Comparison of ENCODE assay signal across 8 cellular contexts in the genomic region with DNA sequence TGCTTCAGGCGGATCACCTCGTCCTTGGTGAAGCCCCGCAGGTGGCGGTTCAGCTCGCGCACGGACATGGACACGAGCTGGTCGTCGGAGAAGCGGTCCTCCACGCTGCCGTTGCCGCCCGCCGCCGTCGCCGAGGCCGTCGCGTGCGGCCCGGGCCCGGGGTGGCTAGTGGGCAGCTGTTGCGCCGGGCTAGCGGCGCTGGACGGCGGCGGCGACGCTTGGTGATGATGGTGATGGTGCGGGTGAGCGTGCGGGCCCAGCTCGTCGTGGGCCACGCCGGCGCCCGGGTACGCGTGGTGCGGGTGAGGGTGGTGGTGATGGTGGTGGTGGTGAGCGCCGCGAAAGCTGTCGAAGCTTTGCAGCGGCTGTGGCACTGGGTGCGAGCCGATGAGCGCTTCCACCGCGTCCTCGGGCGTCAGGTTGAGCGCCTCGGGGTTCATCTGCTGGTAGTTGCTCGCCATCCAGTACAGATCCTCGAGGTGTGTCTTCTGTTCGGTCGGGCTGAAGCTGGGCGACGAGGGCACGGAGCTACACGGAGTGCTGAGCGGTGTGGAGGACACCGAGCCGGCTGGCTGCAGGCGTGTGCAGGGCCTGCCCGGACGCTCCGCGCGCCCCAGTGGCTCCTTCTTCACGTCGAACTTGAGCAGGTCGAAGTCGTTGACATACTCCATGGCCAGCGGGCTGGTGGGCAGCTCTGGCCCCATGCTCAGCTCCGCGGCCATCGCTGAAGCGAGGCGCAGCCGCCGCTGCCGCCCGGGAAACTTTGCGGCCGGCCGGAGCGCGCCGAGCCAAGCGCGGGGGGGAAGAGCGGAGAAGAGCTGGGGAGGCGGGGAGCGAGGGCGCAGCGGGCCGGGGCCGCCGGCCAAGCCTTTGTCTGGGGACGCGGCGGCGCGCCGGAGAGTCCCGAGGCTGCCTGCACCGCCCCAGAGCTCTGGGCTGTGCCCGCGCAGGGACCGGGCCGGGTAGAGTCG. TPM values are rescaled to one million over a fixed set of nuclear protein-coding genes. Genes with fewer than 3 reads are reported as not detected.
A peak's percentile ranks its signal among the peaks of the same experiment; 100 is the strongest.
DNase-seq lines count a peak whose midpoint lies in the region; ATAC-seq and TF ChIP-seq lines count a peak whose summit lies in the region.

No MANE protein-coding gene starts in this region.

- intact Hi-C loops in HCT116 (cut with micrococcal nuclease), result loop anchor here (1.0 kb wide), 1 partner anchor 422 kb away; no protein-coding TSS in a partner anchor
- intact Hi-C loops in Right ventricle myocardium inferior (cut with DNase I), result loop anchor here (1.0 to 10.0 kb wide), 4 partner anchors 224 to 801 kb away; no protein-coding TSS in a partner anchor
- intact Hi-C loops in prostate gland (cut with DNase I), result loop anchor here (5.0 kb wide), 1 partner anchor 801 kb away; no protein-coding TSS in a partner anchor

- POLR2A ChIA-PET in HCT116 (lab: Charles Lee) (no interaction called here), WTC11 (lab: Charles Lee) (interaction anchor here (0.5 to 1.5 kb wide), 6 partner anchors 15 to 1154 kb away, joined by 3 to 8 read pairs (median 5); no protein-coding TSS in a partner anchor)

- H3K27ac ChIP-seq in HCT116 (ENCODE audit: low read depth, low read length) (no peak overlapping the region; the same call in 1 of the 2 replicates), prostate gland (peak overlapping the region; percentile 86 to 96)

- no peak for TF ChIP-seq RAD21 in HCT116 (IDR thresholded peaks at IDR 0.05; ENCODE audit: low read depth)

- peak overlapping the region; percentile 82 for H3K4me3 Mint-ChIP-seq in WTC11

- H3K27me3 Mint-ChIP-seq in WTC11 (ENCODE audit: low read depth), result peaks cover 96% of the 10 kb centered on the region

- no peak for TF ChIP-seq POLR2A in HCT116 (IDR thresholded peaks at IDR 0.05; ENCODE audit: borderline replicate concordance, extremely low read depth, insufficient read depth, insufficient read length)
- TF ChIP-seq POLR2A in prostate gland (IDR thresholded peaks at IDR 0.05), result no peak

- no peaks in the 10 kb centered on the region for H4K20me1 ChIP-seq in HCT116 (ENCODE audit: insufficient read depth)

- no peaks in the 10 kb centered on the region for H3K9me2 ChIP-seq in HCT116 (ENCODE audit: insufficient read depth)

- H3K27me3 ChIP-seq in HCT116 (ENCODE audit: insufficient read depth, low read length) (peaks cover 25% of the 10 kb centered on the region), prostate gland (replicated peaks; ENCODE audit: insufficient read depth) (no peaks in the 10 kb centered on the region)

- 1% methylated on average over 107 of the region's 120 CpGs for WGBS in prostate gland

- no peak for ATAC-seq in HCT116
- ATAC-seq in WTC11, result no peak
- peak; percentile 3 for ATAC-seq in Right ventricle myocardium inferior
- no peak for ATAC-seq in HG03025 (IDR thresholded peaks at IDR 0.05; ENCODE audit: low FRiP score, unreplicated experiment)
- ATAC-seq in HG02588 (IDR thresholded peaks at IDR 0.05; ENCODE audit: unreplicated experiment), result no peak
- no peak for ATAC-seq in GM19395 (IDR thresholded peaks at IDR 0.05; ENCODE audit: unreplicated experiment)

- H2AFZ ChIP-seq in HCT116 (ENCODE audit: low read depth, low read length, poor library complexity, severe bottlenecking), result no peak overlapping the region

- H3K4me2 ChIP-seq in HCT116 (ENCODE audit: low read length), result peak overlapping the region; percentile 99

- H3K4me1 ChIP-seq in HCT116 (ENCODE audit: control insufficient read depth in 1 of 2, insufficient read depth in 2 of 2, low read length in 2 of 2) (peaks cover 3 to 17% of the 10 kb centered on the region in 2 experiments; a peak in 3 of 4 replicates), prostate gland (replicated peaks) (no peaks in the 10 kb centered on the region)

- H3K79me2 ChIP-seq in HCT116 (ENCODE audit: insufficient read depth, low read length), result no peaks in the 10 kb centered on the region

- no TSS peak for BruUV-seq in HCT116 (replicated peaks; lab: Mats Ljungman, UMichigan)

- RAD21 ChIA-PET in HCT116 (lab: Charles Lee; ENCODE audit: low non-redundant PET in 1 of 2, low total read pairs in 2 of 2, uncharacterized antibody in 2 of 2, unreplicated experiment in 2 of 2), result interaction anchor here (0.6 to 0.8 kb wide), 2 partner anchors 33 to 139 kb away, joined by 3 read pairs; no protein-coding TSS in a partner anchor

- no peaks in the 10 kb centered on the region for H3K9me3 ChIP-seq in HCT116 (ENCODE audit: control insufficient read depth in 1 of 2, insufficient read depth in 1 of 2, low read depth in 1 of 2, low read length in 2 of 2)
- H3K9me3 ChIP-seq in prostate gland, result no peaks in the 10 kb centered on the region

- no peak overlapping the region for H3K9ac ChIP-seq in HCT116 (ENCODE audit: low read length)

- no peak for TF ChIP-seq CTCF in HCT116 (IDR thresholded peaks at IDR 0.05 in 2 of 3, conservative IDR thresholded peaks at IDR 0.05 in 1 of 3; ENCODE audit: borderline replicate concordance in 1 of 3, insufficient read depth in 1 of 3, low read depth in 2 of 3, low read length in 2 of 3)
- TF ChIP-seq CTCF in WTC11 (IDR thresholded peaks at IDR 0.05), result no peak
- TF ChIP-seq CTCF in prostate gland (IDR thresholded peaks at IDR 0.05), result no peak

- H3K4me1 Mint-ChIP-seq in WTC11, result peaks cover 48% of the 10 kb centered on the region

- DNase-seq in HCT116 (ENCODE audit: low read depth, low spot score) (no peak), WTC11 (ENCODE audit: low spot score) (no peak), Right ventricle myocardium inferior (ENCODE audit: missing footprints) (peak; percentile 77), prostate gland (ENCODE audit: low spot score) (no peak), NCI-H446 treated with DMSO at 0.1 percent for 48 hours (lab: John Stamatoyannopoulos, UW) (no peak)

- CTCF ChIA-PET in HCT116 (lab: Charles Lee) (interaction anchor here (0.7 to 1.6 kb wide), 5 partner anchors 18 to 528 kb away, joined by 3 to 7 read pairs (median 4); no protein-coding TSS in a partner anchor), WTC11 (lab: Charles Lee) (interaction anchor here (0.8 to 3.4 kb wide), 19 partner anchors 9 to 1576 kb away, joined by 3 to 22 read pairs (median 5); no protein-coding TSS in a partner anchor)

- H3K36me3 Mint-ChIP-seq in WTC11, result peaks cover 6% of the 10 kb centered on the region

- peak overlapping the region; percentile 24 to 60 for H3K4me3 ChIP-seq in HCT116 (replicated peaks in 1 of 2; ENCODE audit: low read depth in 1 of 2, low read length in 2 of 2)
- peak overlapping the region; percentile 67 to 74 for H3K4me3 ChIP-seq in prostate gland

- no peaks in the 10 kb centered on the region for H3K9me3 Mint-ChIP-seq in WTC11

- H3K36me3 ChIP-seq in HCT116 (ENCODE audit: control insufficient read depth in 1 of 2, insufficient read depth in 2 of 2, low read length in 2 of 2) (no peaks in the 10 kb centered on the region), prostate gland (no peaks in the 10 kb centered on the region)

- H3K27ac Mint-ChIP-seq in WTC11, result no peak overlapping the region

TF ChIP-seq in HCT116, 20 proteins besides CTCF, POLR2A, EP300 and RAD21:
- no peak for TF ChIP-seq SRF (IDR thresholded peaks at IDR 0.05; ENCODE audit: low read depth)
- no peak for TF ChIP-seq FOSL1 (IDR thresholded peaks at IDR 0.05; ENCODE audit: low read depth)

TF ChIP-seq in WTC11, 78 proteins besides CTCF, POLR2A, EP300 and RAD21 (continues in another document):
- TF ChIP-seq, protein P1, sequence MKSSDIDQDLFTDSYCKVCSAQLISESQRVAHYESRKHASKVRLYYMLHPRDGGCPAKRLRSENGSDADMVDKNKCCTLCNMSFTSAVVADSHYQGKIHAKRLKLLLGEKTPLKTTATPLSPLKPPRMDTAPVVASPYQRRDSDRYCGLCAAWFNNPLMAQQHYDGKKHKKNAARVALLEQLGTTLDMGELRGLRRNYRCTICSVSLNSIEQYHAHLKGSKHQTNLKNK (CRISPR knock-in tag; IDR thresholded peaks at IDR 0.05), result no peak
- TF ChIP-seq, protein P2, sequence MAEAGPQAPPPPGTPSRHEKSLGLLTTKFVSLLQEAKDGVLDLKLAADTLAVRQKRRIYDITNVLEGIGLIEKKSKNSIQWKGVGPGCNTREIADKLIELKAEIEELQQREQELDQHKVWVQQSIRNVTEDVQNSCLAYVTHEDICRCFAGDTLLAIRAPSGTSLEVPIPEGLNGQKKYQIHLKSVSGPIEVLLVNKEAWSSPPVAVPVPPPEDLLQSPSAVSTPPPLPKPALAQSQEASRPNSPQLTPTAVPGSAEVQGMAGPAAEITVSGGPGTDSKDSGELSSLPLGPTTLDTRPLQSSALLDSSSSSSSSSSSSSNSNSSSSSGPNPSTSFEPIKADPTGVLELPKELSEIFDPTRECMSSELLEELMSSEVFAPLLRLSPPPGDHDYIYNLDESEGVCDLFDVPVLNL (CRISPR knock-in tag; IDR thresholded peaks at IDR 0.05; ENCODE audit: borderline replicate concordance, low read depth), result no peak
- TF ChIP-seq, protein P3, sequence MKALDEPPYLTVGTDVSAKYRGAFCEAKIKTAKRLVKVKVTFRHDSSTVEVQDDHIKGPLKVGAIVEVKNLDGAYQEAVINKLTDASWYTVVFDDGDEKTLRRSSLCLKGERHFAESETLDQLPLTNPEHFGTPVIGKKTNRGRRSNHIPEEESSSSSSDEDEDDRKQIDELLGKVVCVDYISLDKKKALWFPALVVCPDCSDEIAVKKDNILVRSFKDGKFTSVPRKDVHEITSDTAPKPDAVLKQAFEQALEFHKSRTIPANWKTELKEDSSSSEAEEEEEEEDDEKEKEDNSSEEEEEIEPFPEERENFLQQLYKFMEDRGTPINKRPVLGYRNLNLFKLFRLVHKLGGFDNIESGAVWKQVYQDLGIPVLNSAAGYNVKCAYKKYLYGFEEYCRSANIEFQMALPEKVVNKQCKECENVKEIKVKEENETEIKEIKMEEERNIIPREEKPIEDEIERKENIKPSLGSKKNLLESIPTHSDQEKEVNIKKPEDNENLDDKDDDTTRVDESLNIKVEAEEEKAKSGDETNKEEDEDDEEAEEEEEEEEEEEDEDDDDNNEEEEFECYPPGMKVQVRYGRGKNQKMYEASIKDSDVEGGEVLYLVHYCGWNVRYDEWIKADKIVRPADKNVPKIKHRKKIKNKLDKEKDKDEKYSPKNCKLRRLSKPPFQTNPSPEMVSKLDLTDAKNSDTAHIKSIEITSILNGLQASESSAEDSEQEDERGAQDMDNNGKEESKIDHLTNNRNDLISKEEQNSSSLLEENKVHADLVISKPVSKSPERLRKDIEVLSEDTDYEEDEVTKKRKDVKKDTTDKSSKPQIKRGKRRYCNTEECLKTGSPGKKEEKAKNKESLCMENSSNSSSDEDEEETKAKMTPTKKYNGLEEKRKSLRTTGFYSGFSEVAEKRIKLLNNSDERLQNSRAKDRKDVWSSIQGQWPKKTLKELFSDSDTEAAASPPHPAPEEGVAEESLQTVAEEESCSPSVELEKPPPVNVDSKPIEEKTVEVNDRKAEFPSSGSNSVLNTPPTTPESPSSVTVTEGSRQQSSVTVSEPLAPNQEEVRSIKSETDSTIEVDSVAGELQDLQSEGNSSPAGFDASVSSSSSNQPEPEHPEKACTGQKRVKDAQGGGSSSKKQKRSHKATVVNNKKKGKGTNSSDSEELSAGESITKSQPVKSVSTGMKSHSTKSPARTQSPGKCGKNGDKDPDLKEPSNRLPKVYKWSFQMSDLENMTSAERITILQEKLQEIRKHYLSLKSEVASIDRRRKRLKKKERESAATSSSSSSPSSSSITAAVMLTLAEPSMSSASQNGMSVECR (CRISPR knock-in tag; IDR thresholded peaks at IDR 0.05; ENCODE audit: borderline replicate concordance), result no peak

RNA-seq across cellular contexts. Expression of a gene that starts 0.6 kb away (rescaled TPM):
- 0.22 TPM for total RNA-seq in HCT116 (2021; ENCODE audit: unreplicated experiment)
- 0.06 and 0.17 TPM in 2 replicates for polyA plus RNA-seq in HCT116 (2012)
- 5.3 to 6.7 TPM (median 6.5 TPM) in 3 replicates for total RNA-seq in WTC11 (2021)
- total RNA-seq in Right ventricle myocardium inferior, result 17.7 TPM
- total RNA-seq in prostate gland, result 10 to 100 TPM; 34.0 to 49.5 TPM
